Comparison of ENCODE assay signal across 13 cellular contexts in the genomic region with DNA sequence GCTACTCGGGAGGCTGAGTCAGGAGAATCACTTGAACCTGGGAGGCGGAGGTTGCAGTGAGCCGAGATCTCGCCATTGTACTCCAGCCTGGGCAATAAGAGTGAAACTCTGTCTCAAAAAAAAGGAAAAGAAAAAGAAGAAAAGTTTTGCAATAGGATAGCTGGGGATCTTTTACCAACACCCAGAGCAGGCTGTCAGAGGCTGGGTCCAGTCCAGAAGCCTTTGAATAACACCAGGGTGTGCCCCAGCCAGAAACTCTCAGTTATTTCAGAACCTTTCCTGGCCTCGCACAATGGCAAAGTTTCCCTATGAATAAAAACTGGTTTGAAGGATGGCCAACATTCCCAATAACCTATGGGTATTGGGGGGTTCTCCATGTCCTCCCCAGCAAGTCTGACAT. TPM values are rescaled to one million over a fixed set of nuclear protein-coding genes. Genes with fewer than 3 reads are reported as not detected.
"Had no signal": no experiment of that assay in that cellular context is flagged by ENCODE, and none has a peak within 500 bp of the region (broad histone marks: within the 10 kb centered on the region; RNA-seq: fewer than 3 reads in every experiment).

No MANE protein-coding gene starts in this region.

RNA-seq across cellular contexts. Expression of gene SLC25A52, which starts 17.1 kb away (rescaled TPM):
- total RNA-seq: naive thymus-derived CD8-positive, alpha-beta T cell; neural crest cell; omental fat pad; osteocyte; pancreas; pulmonary artery endothelial cell; right atrium auricular region; right lobe of liver; smooth muscle cell; thoracic aorta; tibial nerve; upper lobe of left lung; vagina had no signal
- polyA plus RNA-seq: naive thymus-derived CD8-positive, alpha-beta T cell; smooth muscle cell had no signal
